ENCODE assay signal across 15 cellular contexts in genomic region chr19:15873771-15874170, GRCh38. TPM values are rescaled to one million over a fixed set of nuclear protein-coding genes. Genes with fewer than 3 reads are reported as not detected.
"Had no signal": no experiment of that assay in that cellular context is flagged by ENCODE, and none has a peak within 500 bp of the region (broad histone marks: within the 10 kb centered on the region; RNA-seq: fewer than 3 reads in every experiment).

No MANE protein-coding gene starts in this region.

RNA-seq across cellular contexts. Expression of gene CYP4F2, which starts 24.1 kb away (rescaled TPM):
- total RNA-seq: activated CD4-positive, alpha-beta memory T cell treated with anti-CD3 and anti-CD28 coated beads, Interleukin-2, amount 10 ng/mL, durations not matched to agents 7 days and 5 days; activated CD4-positive, alpha-beta T cell treated with anti-CD3 and anti-CD28 coated beads for 36 hours; activated CD4-positive, alpha-beta T cell treated with anti-CD3 and anti-CD28 coated beads, Interleukin-2, amount 10 ng/mL, durations not matched to agents 7 days and 5 days; activated CD8-positive, alpha-beta memory T cell treated with anti-CD3 and anti-CD28 coated beads, Interleukin-2, amount 10 ng/mL, durations not matched to agents 7 days and 5 days; activated CD8-positive, alpha-beta T cell treated with anti-CD3 and anti-CD28 coated beads, Interleukin-2, amount 10 ng/mL, durations not matched to agents 7 days and 5 days; activated T-helper 2 cell treated with anti-CD3 and anti-CD28 coated beads, Interferon-gamma antibody, Interleukin-2, Interleukin-4, amounts not matched to agents 10 μg/mL and 5 μg/mL and 100 μg/mL, durations not matched to agents 14 hours and 24 hours and 36 hours; cardiac septum; cerebellum; T-helper 1 cell treated with Interleukin-12 subunit alpha and Interleukin-12 subunit beta and Interleukin-4 antibody, amounts not matched to agents 30 ng/mL and 1 ng/mL, for 36 hours; T-helper 17 cell; T-helper 2 cell treated with Interferon-gamma antibody and Interleukin-4, amounts not matched to agents 100 ng/mL and 5 ng/mL, for 36 hours had no signal

RNA-seq across cellular contexts. Expression of gene OR10H1, which starts 58.3 kb away (rescaled TPM):
- total RNA-seq: activated CD4-positive, alpha-beta memory T cell treated with anti-CD3 and anti-CD28 coated beads, Interleukin-2, amount 10 ng/mL, durations not matched to agents 7 days and 5 days; activated CD4-positive, alpha-beta T cell treated with anti-CD3 and anti-CD28 coated beads for 36 hours; activated CD4-positive, alpha-beta T cell treated with anti-CD3 and anti-CD28 coated beads, Interleukin-2, amount 10 ng/mL, durations not matched to agents 7 days and 5 days; activated CD8-positive, alpha-beta memory T cell treated with anti-CD3 and anti-CD28 coated beads, Interleukin-2, amount 10 ng/mL, durations not matched to agents 7 days and 5 days; activated CD8-positive, alpha-beta T cell treated with anti-CD3 and anti-CD28 coated beads, Interleukin-2, amount 10 ng/mL, durations not matched to agents 7 days and 5 days; activated naive CD8-positive, alpha-beta T cell treated with anti-CD3 and anti-CD28 coated beads, Interleukin-2, amount 10 ng/mL, durations not matched to agents 7 days and 5 days; activated T-helper 2 cell treated with anti-CD3 and anti-CD28 coated beads, Interferon-gamma antibody, Interleukin-2, Interleukin-4, amounts not matched to agents 10 μg/mL and 5 μg/mL and 100 μg/mL, durations not matched to agents 14 hours and 24 hours and 36 hours; ascending aorta; cardiac septum; cerebellum; T-helper 2 cell treated with Interferon-gamma antibody and Interleukin-4, amounts not matched to agents 100 ng/mL and 5 ng/mL, for 36 hours; WTC11 had no signal
- polyA plus RNA-seq: adipose tissue had no signal
